ENCODE assay signal across 1 cellular context in the genomic region with DNA sequence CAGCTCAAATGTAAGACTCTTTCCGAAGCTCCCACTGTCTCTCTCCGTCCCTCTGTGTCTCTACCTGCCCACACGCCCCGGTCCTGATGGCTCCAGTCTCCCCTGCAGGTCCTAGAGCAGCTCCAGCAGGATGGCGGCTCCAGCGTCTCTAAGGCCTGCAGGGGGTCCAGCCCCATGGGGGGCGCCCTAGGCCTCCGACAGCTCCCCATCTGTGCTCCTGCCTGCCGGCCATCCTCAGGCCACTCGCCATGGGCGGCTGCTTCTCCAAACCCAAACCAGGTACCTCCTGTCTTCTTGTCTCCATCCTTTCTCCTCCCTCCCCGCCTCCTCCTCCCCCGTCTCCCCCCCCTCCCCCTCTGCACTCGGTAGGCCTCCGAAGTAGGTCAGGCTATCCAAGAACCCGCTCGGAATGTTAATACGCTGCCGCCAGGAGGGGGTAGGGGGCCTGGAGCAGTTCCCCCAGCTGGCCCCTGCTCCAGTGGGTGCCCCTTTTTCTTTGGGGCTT.
TF ChIP-seq lines count a peak whose summit lies in the region.

No MANE protein-coding gene starts in this region.

TF ChIP-seq in GM23338, 12 proteins besides CTCF, POLR2A, EP300 and RAD21:
- no peak for TF ChIP-seq POLR2AphosphoS5 (IDR thresholded peaks at IDR 0.05; ENCODE audit: low read depth)
- TF ChIP-seq, protein P1, sequence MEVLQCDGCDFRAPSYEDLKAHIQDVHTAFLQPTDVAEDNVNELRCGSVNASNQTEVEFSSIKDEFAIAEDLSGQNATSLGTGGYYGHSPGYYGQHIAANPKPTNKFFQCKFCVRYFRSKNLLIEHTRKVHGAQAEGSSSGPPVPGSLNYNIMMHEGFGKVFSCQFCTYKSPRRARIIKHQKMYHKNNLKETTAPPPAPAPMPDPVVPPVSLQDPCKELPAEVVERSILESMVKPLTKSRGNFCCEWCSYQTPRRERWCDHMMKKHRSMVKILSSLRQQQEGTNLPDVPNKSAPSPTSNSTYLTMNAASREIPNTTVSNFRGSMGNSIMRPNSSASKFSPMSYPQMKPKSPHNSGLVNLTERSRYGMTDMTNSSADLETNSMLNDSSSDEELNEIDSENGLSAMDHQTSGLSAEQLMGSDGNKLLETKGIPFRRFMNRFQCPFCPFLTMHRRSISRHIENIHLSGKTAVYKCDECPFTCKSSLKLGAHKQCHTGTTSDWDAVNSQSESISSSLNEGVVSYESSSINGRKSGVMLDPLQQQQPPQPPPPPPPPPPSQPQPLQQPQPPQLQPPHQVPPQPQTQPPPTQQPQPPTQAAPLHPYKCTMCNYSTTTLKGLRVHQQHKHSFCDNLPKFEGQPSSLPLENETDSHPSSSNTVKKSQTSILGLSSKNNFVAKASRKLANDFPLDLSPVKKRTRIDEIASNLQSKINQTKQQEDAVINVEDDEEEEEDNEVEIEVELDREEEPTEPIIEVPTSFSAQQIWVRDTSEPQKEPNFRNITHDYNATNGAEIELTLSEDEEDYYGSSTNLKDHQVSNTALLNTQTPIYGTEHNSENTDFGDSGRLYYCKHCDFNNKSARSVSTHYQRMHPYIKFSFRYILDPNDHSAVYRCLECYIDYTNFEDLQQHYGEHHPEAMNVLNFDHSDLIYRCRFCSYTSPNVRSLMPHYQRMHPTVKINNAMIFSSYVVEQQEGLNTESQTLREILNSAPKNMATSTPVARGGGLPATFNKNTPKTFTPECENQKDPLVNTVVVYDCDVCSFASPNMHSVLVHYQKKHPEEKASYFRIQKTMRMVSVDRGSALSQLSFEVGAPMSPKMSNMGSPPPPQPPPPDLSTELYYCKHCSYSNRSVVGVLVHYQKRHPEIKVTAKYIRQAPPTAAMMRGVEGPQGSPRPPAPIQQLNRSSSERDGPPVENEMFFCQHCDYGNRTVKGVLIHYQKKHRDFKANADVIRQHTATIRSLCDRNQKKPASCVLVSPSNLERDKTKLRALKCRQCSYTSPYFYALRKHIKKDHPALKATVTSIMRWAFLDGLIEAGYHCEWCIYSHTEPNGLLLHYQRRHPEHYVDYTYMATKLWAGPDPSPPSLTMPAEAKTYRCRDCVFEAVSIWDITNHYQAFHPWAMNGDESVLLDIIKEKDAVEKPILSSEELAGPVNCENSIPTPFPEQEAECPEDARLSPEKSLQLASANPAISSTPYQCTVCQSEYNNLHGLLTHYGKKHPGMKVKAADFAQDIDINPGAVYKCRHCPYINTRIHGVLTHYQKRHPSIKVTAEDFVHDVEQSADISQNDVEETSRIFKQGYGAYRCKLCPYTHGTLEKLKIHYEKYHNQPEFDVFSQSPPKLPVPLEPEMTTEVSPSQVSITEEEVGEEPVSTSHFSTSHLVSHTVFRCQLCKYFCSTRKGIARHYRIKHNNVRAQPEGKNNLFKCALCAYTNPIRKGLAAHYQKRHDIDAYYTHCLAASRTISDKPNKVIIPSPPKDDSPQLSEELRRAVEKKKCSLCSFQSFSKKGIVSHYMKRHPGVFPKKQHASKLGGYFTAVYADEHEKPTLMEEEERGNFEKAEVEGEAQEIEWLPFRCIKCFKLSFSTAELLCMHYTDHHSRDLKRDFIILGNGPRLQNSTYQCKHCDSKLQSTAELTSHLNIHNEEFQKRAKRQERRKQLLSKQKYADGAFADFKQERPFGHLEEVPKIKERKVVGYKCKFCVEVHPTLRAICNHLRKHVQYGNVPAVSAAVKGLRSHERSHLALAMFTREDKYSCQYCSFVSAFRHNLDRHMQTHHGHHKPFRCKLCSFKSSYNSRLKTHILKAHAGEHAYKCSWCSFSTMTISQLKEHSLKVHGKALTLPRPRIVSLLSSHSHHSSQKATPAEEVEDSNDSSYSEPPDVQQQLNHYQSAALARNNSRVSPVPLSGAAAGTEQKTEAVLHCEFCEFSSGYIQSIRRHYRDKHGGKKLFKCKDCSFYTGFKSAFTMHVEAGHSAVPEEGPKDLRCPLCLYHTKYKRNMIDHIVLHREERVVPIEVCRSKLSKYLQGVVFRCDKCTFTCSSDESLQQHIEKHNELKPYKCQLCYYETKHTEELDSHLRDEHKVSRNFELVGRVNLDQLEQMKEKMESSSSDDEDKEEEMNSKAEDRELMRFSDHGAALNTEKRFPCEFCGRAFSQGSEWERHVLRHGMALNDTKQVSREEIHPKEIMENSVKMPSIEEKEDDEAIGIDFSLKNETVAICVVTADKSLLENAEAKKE (CRISPR knock-in tag; IDR thresholded peaks at IDR 0.05) = no peak
- TF ChIP-seq EZH2phosphoT487 (IDR thresholded peaks at IDR 0.05; ENCODE audit: unreplicated experiment) = no peak
- TF ChIP-seq CREB1 (CRISPR knock-in tag; IDR thresholded peaks at IDR 0.05; ENCODE audit: low read depth) = no peak
- TF ChIP-seq JUNB (IDR thresholded peaks at IDR 0.05; ENCODE audit: unreplicated experiment) = no peak
- TF ChIP-seq ZNF331 (CRISPR knock-in tag; IDR thresholded peaks at IDR 0.05; ENCODE audit: low read depth) = no peak
- TF ChIP-seq ZNF114 (CRISPR knock-in tag; IDR thresholded peaks at IDR 0.05) = no peak
- TF ChIP-seq STAT1 (IDR thresholded peaks at IDR 0.05; ENCODE audit: unreplicated experiment) = no peak
- TF ChIP-seq NANOG (IDR thresholded peaks at IDR 0.05; ENCODE audit: borderline replicate concordance) = no peak
- TF ChIP-seq, protein P2, sequence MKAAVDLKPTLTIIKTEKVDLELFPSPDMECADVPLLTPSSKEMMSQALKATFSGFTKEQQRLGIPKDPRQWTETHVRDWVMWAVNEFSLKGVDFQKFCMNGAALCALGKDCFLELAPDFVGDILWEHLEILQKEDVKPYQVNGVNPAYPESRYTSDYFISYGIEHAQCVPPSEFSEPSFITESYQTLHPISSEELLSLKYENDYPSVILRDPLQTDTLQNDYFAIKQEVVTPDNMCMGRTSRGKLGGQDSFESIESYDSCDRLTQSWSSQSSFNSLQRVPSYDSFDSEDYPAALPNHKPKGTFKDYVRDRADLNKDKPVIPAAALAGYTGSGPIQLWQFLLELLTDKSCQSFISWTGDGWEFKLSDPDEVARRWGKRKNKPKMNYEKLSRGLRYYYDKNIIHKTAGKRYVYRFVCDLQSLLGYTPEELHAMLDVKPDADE (IDR thresholded peaks at IDR 0.05) = no peak
- no peak for TF ChIP-seq EZH2 (IDR thresholded peaks at IDR 0.05; ENCODE audit: low read depth, unreplicated experiment)
